1 cellular context compared by ENCODE assay signal in the genomic region with DNA sequence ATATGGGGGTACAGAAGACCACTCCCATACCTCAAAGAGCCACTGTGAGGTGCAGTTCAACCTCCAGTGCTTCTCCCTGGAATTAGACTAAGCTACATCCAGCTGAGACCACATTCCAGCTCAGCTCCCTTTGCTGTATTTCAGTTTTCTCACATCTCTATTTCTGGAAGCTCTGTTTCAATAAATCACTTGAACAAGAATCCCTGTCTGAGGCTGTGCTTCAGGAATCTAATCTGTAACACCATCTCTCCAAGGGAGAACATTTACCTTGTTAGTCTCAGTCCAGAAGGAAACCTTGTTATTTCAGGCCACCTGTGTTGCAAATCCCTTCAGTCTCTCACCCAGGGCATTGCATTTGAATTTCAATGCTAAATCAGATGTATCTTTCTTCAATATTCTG.
A peak's percentile ranks its signal among the peaks of the same experiment; 100 is the strongest.
TF ChIP-seq lines count a peak whose summit lies in the region.

No MANE protein-coding gene starts in this region.

TF ChIP-seq in H1, 55 proteins besides CTCF, POLR2A, EP300 and RAD21:
- TF ChIP-seq MAX (IDR thresholded peaks at IDR 0.05) (no peak), TEAD4 (IDR thresholded peaks at IDR 0.05; ENCODE audit: low read depth, low read length) (peak; percentile 31; the same call in 1 of the 2 replicates)
